ENCODE assay signal across 11 cellular contexts in genomic region chr4:1775731-1776500, GRCh38. TPM values are rescaled to one million over a fixed set of nuclear protein-coding genes. Genes with fewer than 3 reads are reported as not detected.
DNase-seq lines count a peak whose midpoint lies in the region; ATAC-seq, FAIRE-seq and TF ChIP-seq lines count a peak whose summit lies in the region.
"Had no signal": no experiment of that assay in that cellular context is flagged by ENCODE, and none has a peak within 500 bp of the region (broad histone marks: within the 10 kb centered on the region; RNA-seq: fewer than 3 reads in every experiment).

No MANE protein-coding gene starts in this region.

- H3K4me1 ChIP-seq in A549 (peaks cover 25% of the 10 kb centered on the region), GM23338 (ENCODE audit: insufficient read depth) (peaks cover 19% of the 10 kb centered on the region)

- H3K9me2 ChIP-seq in GM23338 (ENCODE audit: insufficient read depth), result no peaks in the 10 kb centered on the region

- no peak for TF ChIP-seq POLR2A in A549 (IDR thresholded peaks at IDR 0.05; ENCODE audit: low read length)

- H3F3A ChIP-seq in GM23338 (replicated peaks; ENCODE audit: low read depth), result 0 out of 2 replicates have a peak, but pooled peaks cover 3% of the 10 kb centered on the region

- H3K27ac ChIP-seq in A549 (peak overlapping the region in 1 of 2 experiments; percentile 83; a peak in 3 of 6 replicates), GM23338 (ENCODE audit: low read depth) (no peak overlapping the region)
- H3K27ac ChIP-seq: parathyroid adenoma, vagina had no signal

- POLR2A ChIA-PET in A549 (lab: Yijun Ruan, JAX), result no interaction called here
- POLR2A ChIA-PET in HEK293T (lab: Yijun Ruan, JAX), result interaction anchor here (0.8 to 1.0 kb wide), 2 partner anchors 13 to 19 kb away, joined by 3 to 4 read pairs; no protein-coding TSS in a partner anchor

- no peaks in the 10 kb centered on the region for H3K36me3 ChIP-seq in GM23338 (ENCODE audit: insufficient read depth)
- H3K36me3 ChIP-seq: vagina had no signal

- DNase-seq in A549 (ENCODE audit: low read depth in 1 of 2, low spot score in 1 of 2) (peak in 1 of 2 experiments; percentile 48), Kasumi-1 (lab: John Stamatoyannopoulos, UW) (peak; percentile 56 to 70), anterior cingulate cortex (lab: John Stamatoyannopoulos, UW) (peak in 52 of 58 donors; percentile 33 to 89 (median 70)), left kidney (ENCODE audit: low read depth, low spot score) (peak; percentile 55), GM23338 (ENCODE audit: low spot score) (no peak), HEK293T (ENCODE audit: extremely low spot score) (no peak)
- no peak for DNase-seq in stimulated activated CD8-positive, alpha-beta memory T cell treated with anti-CD3 and anti-CD28 coated beads, Interleukin-4, amount 100 ng/mL, for 48 hours
- DNase-seq in effector CD4-positive, alpha-beta T cell, result no peak

- ATAC-seq in A549, result peak; percentile 40 to 42; a peak in 5 of 6 replicates
- no peak for ATAC-seq in GM23338

- H3K9me3 ChIP-seq in A549, result no peaks in the 10 kb centered on the region
- H3K9me3 ChIP-seq: vagina had no signal

- no peak for TF ChIP-seq EP300 in A549 (IDR thresholded peaks at IDR 0.05)

- 71% methylated on average over 7 of the region's 23 CpGs for WGBS in A549 (ENCODE audit: missing lambda C conversion rate)

- H3K4me3 ChIP-seq in A549 (no peak overlapping the region), GM23338 (no peak overlapping the region)
- H3K4me3 ChIP-seq: vagina had no signal

- no peak overlapping the region for H2AFZ ChIP-seq in GM23338
- H2AFZ ChIP-seq: parathyroid adenoma had no signal

- H3K36me3 Mint-ChIP-seq in GM23338 (ENCODE audit: low read depth), result no peaks in the 10 kb centered on the region

- TF ChIP-seq RAD21 in A549 (conservative IDR thresholded peaks at IDR 0.05 in 1 of 2, IDR thresholded peaks at IDR 0.05 in 1 of 2), result no peak

- no peak for FAIRE-seq in A549 (lab: Jason Lieb, UNC)
- FAIRE-seq: GM19239 had no signal

- H3K4me3 Mint-ChIP-seq in GM23338, result no peak overlapping the region

- H3K27ac Mint-ChIP-seq in GM23338, result no peak overlapping the region

- H3K4me2 ChIP-seq in A549 (no peak overlapping the region), GM23338 (no peak overlapping the region)

- CTCF ChIA-PET in A549 (lab: Yijun Ruan, JAX) (interaction anchor here (2.8 to 3.0 kb wide), 2 partner anchors 8 to 27 kb away, joined by 9 to 10 read pairs; no protein-coding TSS in a partner anchor), HEK293T (lab: Yijun Ruan, JAX) (no interaction called here)

- H3K27me3 Mint-ChIP-seq in GM23338 (ENCODE audit: insufficient read depth, low read depth, poor library complexity), result peaks cover 4% of the 10 kb centered on the region

- H3K27me3 ChIP-seq in GM23338 (ENCODE audit: insufficient read depth), result no peaks in the 10 kb centered on the region
- H3K27me3 ChIP-seq: vagina had no signal

- no peaks in the 10 kb centered on the region for H4K20me1 ChIP-seq in GM23338 (replicated peaks; ENCODE audit: insufficient read depth)

- no peaks in the 10 kb centered on the region for H3K9me3 Mint-ChIP-seq in GM23338

- TF ChIP-seq CTCF in A549 (IDR thresholded peaks at IDR 0.05) (no peak), GM23338 (conservative IDR thresholded peaks at IDR 0.05; ENCODE audit: low read depth in 2 of 2) (no peak)

- H3K4me1 Mint-ChIP-seq in GM23338, result peaks cover 21% of the 10 kb centered on the region; the same call in 2 of the 3 replicates

- no peaks in the 10 kb centered on the region for H3K79me2 ChIP-seq in GM23338 (replicated peaks; ENCODE audit: insufficient read depth)
- H3K79me2 ChIP-seq: parathyroid adenoma had no signal

TF ChIP-seq in A549, 52 proteins besides CTCF, POLR2A, EP300 and RAD21:
- TF ChIP-seq CHD4 (IDR thresholded peaks at IDR 0.05; ENCODE audit: borderline replicate concordance), result no peak
- TF ChIP-seq ZFP36 (IDR thresholded peaks at IDR 0.05; ENCODE audit: borderline replicate concordance, partially characterized antibody), result peak; percentile 73
- no peak for TF ChIP-seq JUN (IDR thresholded peaks at IDR 0.05)
- TF ChIP-seq HOXB5 (CRISPR knock-in tag; IDR thresholded peaks at IDR 0.05), result no peak

TF ChIP-seq in GM23338, 12 proteins besides CTCF, POLR2A, EP300 and RAD21:
- no peak for TF ChIP-seq ZNF331 (CRISPR knock-in tag; IDR thresholded peaks at IDR 0.05; ENCODE audit: low read depth)
- TF ChIP-seq JUNB (IDR thresholded peaks at IDR 0.05; ENCODE audit: unreplicated experiment), result no peak
- TF ChIP-seq EZH2phosphoT487 (IDR thresholded peaks at IDR 0.05; ENCODE audit: unreplicated experiment), result no peak
TF ChIP-seq in GM23338: peak in this region for 0.

TF ChIP-seq in HEK293T, 16 proteins besides CTCF, POLR2A, EP300 and RAD21:
- TF ChIP-seq BHLHE40 (IDR thresholded peaks at IDR 0.05; ENCODE audit: borderline replicate concordance), result no peak
- no peak for TF ChIP-seq LEF1 (IDR thresholded peaks at IDR 0.05; ENCODE audit: borderline replicate concordance)
- no peak for TF ChIP-seq HDGF (IDR thresholded peaks at IDR 0.05; ENCODE audit: borderline replicate concordance)
- TF ChIP-seq CTBP1 (IDR thresholded peaks at IDR 0.05; ENCODE audit: borderline replicate concordance), result no peak
- TF ChIP-seq ARNT (IDR thresholded peaks at IDR 0.05), result no peak
- TF ChIP-seq PKNOX1 (IDR thresholded peaks at IDR 0.05), result no peak
- TF ChIP-seq L3MBTL2 (conservative IDR thresholded peaks at IDR 0.05), result no peak
- TF ChIP-seq FOXA1 (IDR thresholded peaks at IDR 0.05), result no peak
- TF ChIP-seq ELF4 (IDR thresholded peaks at IDR 0.05), result no peak
- no peak for TF ChIP-seq FOXM1 (IDR thresholded peaks at IDR 0.05; ENCODE audit: borderline replicate concordance)
- TF ChIP-seq SUZ12 (IDR thresholded peaks at IDR 0.05), result no peak
- no peak for TF ChIP-seq ZNF384 (IDR thresholded peaks at IDR 0.05)
- no peak for TF ChIP-seq NFRKB (IDR thresholded peaks at IDR 0.05)
TF ChIP-seq in HEK293T: peak in this region for 0.

RNA-seq across cellular contexts. Expression of gene FGFR3, which starts 17.2 kb away (rescaled TPM):
- polyA plus RNA-seq in A549 (2011; rRNA removed) (1.6 and 1.9 TPM in 2 replicates), A549 (2017; fragmentation: RNase III; extraction: RNeasy Plus Mini Kit Qiagen cat#74134 plus additional on column Dnase treatment) (3.8 to 4.8 TPM (median 3.9 TPM) in 3 replicates), GM23338 (2016; fragmentation: Nextera tagmentation; extraction: Ambion mirVana) (3.6 and 4.2 TPM in 2 replicates)
- polyA plus RNA-seq in A549 (2012; cell fraction: cytosol; rRNA removed), result 4.4 and 7.0 TPM in 2 replicates
- 25.1 and 29.5 TPM in 2 replicates for polyA plus RNA-seq in A549 (2012; cell fraction: nucleus; rRNA removed)
- polyA minus RNA-seq in A549 (2011; rRNA and poly(A)+ RNA removed), result 1.4 and 1.5 TPM in 2 replicates
- total RNA-seq in GM23338 (2014; rRNA removed; shearing (Covaris generic)), result 14.8 and 17.4 TPM in 2 replicates

RNA-seq across cellular contexts. Expression of gene TACC3, which starts 54.6 kb away (rescaled TPM):
- polyA plus RNA-seq in A549 (2011; rRNA removed) (25.9 and 31.4 TPM in 2 replicates), A549 (2017; fragmentation: RNase III; extraction: RNeasy Plus Mini Kit Qiagen cat#74134 plus additional on column Dnase treatment) (67.3 to 77.2 TPM (median 70.6 TPM) in 3 replicates), GM23338 (2016; fragmentation: Nextera tagmentation; extraction: Ambion mirVana) (120 and 129 TPM in 2 replicates)
- polyA plus RNA-seq in A549 (2012; cell fraction: cytosol; rRNA removed), result 75.8 and 76.6 TPM in 2 replicates
- 168 and 176 TPM in 2 replicates for polyA plus RNA-seq in A549 (2012; cell fraction: nucleus; rRNA removed)
- polyA minus RNA-seq in A549 (2011; rRNA and poly(A)+ RNA removed), result 17.1 and 23.8 TPM in 2 replicates
- 120 and 136 TPM in 2 replicates for total RNA-seq in GM23338 (2014; rRNA removed; shearing (Covaris generic))

RNA-seq across cellular contexts. Expression of gene TMEM129, which starts 54.8 kb away (rescaled TPM):
- 12.7 and 15.5 TPM in 2 replicates for polyA plus RNA-seq in A549 (2011; rRNA removed)
- polyA plus RNA-seq in A549 (2012; cell fraction: cytosol; rRNA removed), result 21.6 and 36.9 TPM in 2 replicates
- polyA plus RNA-seq in A549 (2012; cell fraction: nucleus; rRNA removed), result 39.4 and 63.8 TPM in 2 replicates
- 15.0 to 20.5 TPM (median 20.4 TPM) in 3 replicates for polyA plus RNA-seq in A549 (2017; fragmentation: RNase III; extraction: RNeasy Plus Mini Kit Qiagen cat#74134 plus additional on column Dnase treatment)
- 8.1 and 15.3 TPM in 2 replicates for polyA minus RNA-seq in A549 (2011; rRNA and poly(A)+ RNA removed)
- 45.1 and 64.4 TPM in 2 replicates for total RNA-seq in GM23338 (2014; rRNA removed; shearing (Covaris generic))
- polyA plus RNA-seq in GM23338 (2016; fragmentation: Nextera tagmentation; extraction: Ambion mirVana), result 16.2 and 16.4 TPM in 2 replicates

Comparison
In these comparisons a context has a peak if more than half of its experiments do, and no peak if none do; other contexts are left out.
1. DNase-seq: peak in Kasumi-1 (2 of 2), anterior cingulate cortex (52 of 58) and left kidney (single experiment); none in stimulated activated CD8-positive, alpha-beta memory T cell treated with anti-CD3 and anti-CD28 coated beads, Interleukin-4, amount 100 ng/mL, for 48 hours (single experiment), effector CD4-positive, alpha-beta T cell (single experiment), GM23338 (single experiment) and HEK293T (single experiment).